1 cellular context compared by ENCODE assay signal in the genomic region with DNA sequence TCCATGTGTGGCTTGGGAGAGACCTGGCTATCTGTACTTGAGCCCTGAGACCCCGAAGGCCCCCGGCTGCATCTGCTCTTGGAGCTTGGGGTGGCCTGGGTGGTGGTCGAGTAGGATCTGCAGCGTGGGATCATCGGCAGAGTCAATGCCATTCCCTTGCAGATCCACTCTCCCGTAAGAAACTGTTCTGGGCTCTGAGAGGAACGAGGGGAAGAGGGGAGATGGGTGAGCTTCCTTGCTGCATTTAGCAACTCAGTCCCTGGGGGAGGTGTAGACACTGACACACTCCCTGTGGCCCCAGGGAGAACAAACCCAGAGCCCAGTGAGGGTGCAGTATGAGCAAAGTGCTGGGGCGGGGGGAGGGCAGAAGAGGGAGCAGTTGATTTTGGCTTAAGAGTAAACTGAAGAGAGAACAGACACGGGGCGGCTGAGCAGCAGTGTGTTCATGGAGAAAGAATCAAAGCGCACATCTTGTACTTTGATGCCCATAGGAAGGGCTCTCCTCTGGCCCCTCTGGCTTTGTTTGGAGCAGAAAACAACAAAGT.
A peak's percentile ranks its signal among the peaks of the same experiment; 100 is the strongest.
TF ChIP-seq lines count a peak whose summit lies in the region.

No MANE protein-coding gene starts in this region.

TF ChIP-seq in HepG2, 621 proteins besides CTCF, POLR2A, EP300 and RAD21 (continued from another document):
- TF ChIP-seq, protein P1, sequence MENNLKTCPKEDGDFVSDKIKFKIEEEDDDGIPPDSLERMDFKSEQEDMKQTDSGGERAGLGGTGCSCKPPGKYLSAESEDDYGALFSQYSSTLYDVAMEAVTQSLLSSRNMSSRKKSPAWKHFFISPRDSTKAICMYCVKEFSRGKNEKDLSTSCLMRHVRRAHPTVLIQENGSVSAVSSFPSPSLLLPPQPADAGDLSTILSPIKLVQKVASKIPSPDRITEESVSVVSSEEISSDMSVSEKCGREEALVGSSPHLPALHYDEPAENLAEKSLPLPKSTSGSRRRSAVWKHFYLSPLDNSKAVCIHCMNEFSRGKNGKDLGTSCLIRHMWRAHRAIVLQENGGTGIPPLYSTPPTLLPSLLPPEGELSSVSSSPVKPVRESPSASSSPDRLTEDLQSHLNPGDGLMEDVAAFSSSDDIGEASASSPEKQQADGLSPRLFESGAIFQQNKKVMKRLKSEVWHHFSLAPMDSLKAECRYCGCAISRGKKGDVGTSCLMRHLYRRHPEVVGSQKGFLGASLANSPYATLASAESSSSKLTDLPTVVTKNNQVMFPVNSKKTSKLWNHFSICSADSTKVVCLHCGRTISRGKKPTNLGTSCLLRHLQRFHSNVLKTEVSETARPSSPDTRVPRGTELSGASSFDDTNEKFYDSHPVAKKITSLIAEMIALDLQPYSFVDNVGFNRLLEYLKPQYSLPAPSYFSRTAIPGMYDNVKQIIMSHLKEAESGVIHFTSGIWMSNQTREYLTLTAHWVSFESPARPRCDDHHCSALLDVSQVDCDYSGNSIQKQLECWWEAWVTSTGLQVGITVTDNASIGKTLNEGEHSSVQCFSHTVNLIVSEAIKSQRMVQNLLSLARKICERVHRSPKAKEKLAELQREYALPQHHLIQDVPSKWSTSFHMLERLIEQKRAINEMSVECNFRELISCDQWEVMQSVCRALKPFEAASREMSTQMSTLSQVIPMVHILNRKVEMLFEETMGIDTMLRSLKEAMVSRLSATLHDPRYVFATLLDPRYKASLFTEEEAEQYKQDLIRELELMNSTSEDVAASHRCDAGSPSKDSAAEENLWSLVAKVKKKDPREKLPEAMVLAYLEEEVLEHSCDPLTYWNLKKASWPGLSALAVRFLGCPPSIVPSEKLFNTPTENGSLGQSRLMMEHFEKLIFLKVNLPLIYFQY (CRISPR knock-in tag; IDR thresholded peaks at IDR 0.05; ENCODE audit: borderline replicate concordance): no peak
- TF ChIP-seq SAP130 (CRISPR knock-in tag; IDR thresholded peaks at IDR 0.05; ENCODE audit: low read depth): peak; percentile 15; the same call in 1 of the 2 replicates
- 0 out of 2 replicates have a peak, but pooled peaks have one; percentile 23 for TF ChIP-seq GATAD2A (CRISPR knock-in tag; IDR thresholded peaks at IDR 0.05)
- TF ChIP-seq, protein P2, sequence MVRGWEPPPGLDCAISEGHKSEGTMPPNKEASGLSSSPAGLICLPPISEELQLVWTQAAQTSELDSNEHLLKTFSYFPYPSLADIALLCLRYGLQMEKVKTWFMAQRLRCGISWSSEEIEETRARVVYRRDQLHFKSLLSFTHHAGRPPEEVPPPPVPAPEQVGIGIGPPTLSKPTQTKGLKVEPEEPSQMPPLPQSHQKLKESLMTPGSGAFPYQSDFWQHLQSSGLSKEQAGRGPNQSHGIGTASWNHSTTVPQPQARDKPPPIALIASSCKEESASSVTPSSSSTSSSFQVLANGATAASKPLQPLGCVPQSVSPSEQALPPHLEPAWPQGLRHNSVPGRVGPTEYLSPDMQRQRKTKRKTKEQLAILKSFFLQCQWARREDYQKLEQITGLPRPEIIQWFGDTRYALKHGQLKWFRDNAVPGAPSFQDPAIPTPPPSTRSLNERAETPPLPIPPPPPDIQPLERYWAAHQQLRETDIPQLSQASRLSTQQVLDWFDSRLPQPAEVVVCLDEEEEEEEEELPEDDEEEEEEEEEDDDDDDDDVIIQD (CRISPR knock-in tag; IDR thresholded peaks at IDR 0.05; ENCODE audit: low read depth): no peak
- no peak for TF ChIP-seq PHF20 (CRISPR knock-in tag; IDR thresholded peaks at IDR 0.05)
- TF ChIP-seq KMT2A (CRISPR knock-in tag; IDR thresholded peaks at IDR 0.05): 0 out of 2 replicates have a peak, but pooled peaks have one; percentile 14
- TF ChIP-seq, protein P3, sequence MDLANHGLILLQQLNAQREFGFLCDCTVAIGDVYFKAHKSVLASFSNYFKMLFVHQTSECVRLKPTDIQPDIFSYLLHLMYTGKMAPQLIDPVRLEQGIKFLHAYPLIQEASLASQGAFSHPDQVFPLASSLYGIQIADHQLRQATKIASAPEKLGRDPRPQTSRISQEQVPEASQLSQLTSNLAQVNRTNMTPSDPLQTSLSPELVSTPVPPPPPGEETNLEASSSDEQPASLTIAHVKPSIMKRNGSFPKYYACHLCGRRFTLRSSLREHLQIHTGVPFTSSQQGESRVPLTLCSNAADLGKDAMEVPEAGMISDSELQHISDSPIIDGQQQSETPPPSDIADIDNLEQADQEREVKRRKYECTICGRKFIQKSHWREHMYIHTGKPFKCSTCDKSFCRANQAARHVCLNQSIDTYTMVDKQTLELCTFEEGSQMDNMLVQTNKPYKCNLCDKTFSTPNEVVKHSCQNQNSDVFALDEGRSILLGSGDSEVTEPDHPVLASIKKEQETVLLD (CRISPR knock-in tag; IDR thresholded peaks at IDR 0.05; ENCODE audit: low read depth): no peak
- TF ChIP-seq CHD2 (IDR thresholded peaks at IDR 0.05; ENCODE audit: low read depth, low read length): no peak
- TF ChIP-seq RELA (CRISPR knock-in tag; IDR thresholded peaks at IDR 0.05): no peak
- TF ChIP-seq, protein P4, sequence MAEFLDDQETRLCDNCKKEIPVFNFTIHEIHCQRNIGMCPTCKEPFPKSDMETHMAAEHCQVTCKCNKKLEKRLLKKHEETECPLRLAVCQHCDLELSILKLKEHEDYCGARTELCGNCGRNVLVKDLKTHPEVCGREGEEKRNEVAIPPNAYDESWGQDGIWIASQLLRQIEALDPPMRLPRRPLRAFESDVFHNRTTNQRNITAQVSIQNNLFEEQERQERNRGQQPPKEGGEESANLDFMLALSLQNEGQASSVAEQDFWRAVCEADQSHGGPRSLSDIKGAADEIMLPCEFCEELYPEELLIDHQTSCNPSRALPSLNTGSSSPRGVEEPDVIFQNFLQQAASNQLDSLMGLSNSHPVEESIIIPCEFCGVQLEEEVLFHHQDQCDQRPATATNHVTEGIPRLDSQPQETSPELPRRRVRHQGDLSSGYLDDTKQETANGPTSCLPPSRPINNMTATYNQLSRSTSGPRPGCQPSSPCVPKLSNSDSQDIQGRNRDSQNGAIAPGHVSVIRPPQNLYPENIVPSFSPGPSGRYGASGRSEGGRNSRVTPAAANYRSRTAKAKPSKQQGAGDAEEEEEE (CRISPR knock-in tag; IDR thresholded peaks at IDR 0.05; ENCODE audit: borderline replicate concordance): no peak
- TF ChIP-seq FOSL1 (CRISPR knock-in tag; IDR thresholded peaks at IDR 0.05; ENCODE audit: borderline replicate concordance): no peak
- no peak for TF ChIP-seq ZNF160 (CRISPR knock-in tag; IDR thresholded peaks at IDR 0.05)
- TF ChIP-seq, protein P5, sequence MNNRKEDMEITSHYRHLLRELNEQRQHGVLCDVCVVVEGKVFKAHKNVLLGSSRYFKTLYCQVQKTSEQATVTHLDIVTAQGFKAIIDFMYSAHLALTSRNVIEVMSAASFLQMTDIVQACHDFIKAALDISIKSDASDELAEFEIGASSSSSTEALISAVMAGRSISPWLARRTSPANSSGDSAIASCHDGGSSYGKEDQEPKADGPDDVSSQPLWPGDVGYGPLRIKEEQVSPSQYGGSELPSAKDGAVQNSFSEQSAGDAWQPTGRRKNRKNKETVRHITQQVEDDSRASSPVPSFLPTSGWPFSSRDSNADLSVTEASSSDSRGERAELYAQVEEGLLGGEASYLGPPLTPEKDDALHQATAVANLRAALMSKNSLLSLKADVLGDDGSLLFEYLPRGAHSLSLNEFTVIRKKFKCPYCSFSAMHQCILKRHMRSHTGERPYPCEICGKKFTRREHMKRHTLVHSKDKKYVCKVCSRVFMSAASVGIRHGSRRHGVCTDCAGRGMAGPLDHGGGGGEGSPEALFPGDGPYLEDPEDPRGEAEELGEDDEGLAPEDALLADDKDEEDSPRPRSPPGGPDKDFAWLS (CRISPR knock-in tag; IDR thresholded peaks at IDR 0.05; ENCODE audit: borderline replicate concordance): 0 out of 2 replicates have a peak, but pooled peaks have one; percentile 49
- no peak for TF ChIP-seq HOXD1 (CRISPR knock-in tag; IDR thresholded peaks at IDR 0.05)
- no peak for TF ChIP-seq NFYC (CRISPR knock-in tag; IDR thresholded peaks at IDR 0.05)
- no peak for TF ChIP-seq ZNF224 (CRISPR knock-in tag; IDR thresholded peaks at IDR 0.05)
- no peak for TF ChIP-seq PHF5A (CRISPR knock-in tag; IDR thresholded peaks at IDR 0.05; ENCODE audit: low read depth, unreplicated experiment)
- no peak for TF ChIP-seq SNRNP70 (IDR thresholded peaks at IDR 0.05; ENCODE audit: low read depth, low read length)
- TF ChIP-seq TBP (CRISPR knock-in tag; IDR thresholded peaks at IDR 0.05): no peak
- TF ChIP-seq EHMT2 (IDR thresholded peaks at IDR 0.05; ENCODE audit: borderline replicate concordance, low read depth, low read length): no peak
- no peak for TF ChIP-seq ZNF484 (CRISPR knock-in tag; IDR thresholded peaks at IDR 0.05; ENCODE audit: borderline replicate concordance, low read depth)
